ENCODE assay signal across 1 cellular context in genomic region chr11:57761301-57762234, GRCh38.
A peak's percentile ranks its signal among the peaks of the same experiment; 100 is the strongest.
TF ChIP-seq lines count a peak whose summit lies in the region.

TSS of gene CTNND1 (plus strand) at chr11:57761802. CDS start at chr11:57791479, 29,677 bp downstream.

TF ChIP-seq in HepG2, 621 proteins besides CTCF, POLR2A, EP300 and RAD21 (continued from another document):
- 0 out of 2 replicates have a peak, but pooled peaks have one; percentile 49 for TF ChIP-seq ZBTB34 (CRISPR knock-in tag; IDR thresholded peaks at IDR 0.05)
- no peak for TF ChIP-seq SNAPC2 (CRISPR knock-in tag; IDR thresholded peaks at IDR 0.05)
- TF ChIP-seq BRD4 (CRISPR knock-in tag; IDR thresholded peaks at IDR 0.05), result no peak
- TF ChIP-seq HMGA1 (CRISPR knock-in tag; conservative IDR thresholded peaks at IDR 0.05), result no peak
- TF ChIP-seq POLR2G (IDR thresholded peaks at IDR 0.05; ENCODE audit: low read depth, low read length), result peak; percentile 87
- no peak for TF ChIP-seq ZNF607 (CRISPR knock-in tag; IDR thresholded peaks at IDR 0.05; ENCODE audit: borderline replicate concordance)
- TF ChIP-seq FOXA3 (CRISPR knock-in tag; IDR thresholded peaks at IDR 0.05), result 0 out of 2 replicates have a peak, but pooled peaks have one; percentile 40
- TF ChIP-seq ZNF12 (CRISPR knock-in tag; IDR thresholded peaks at IDR 0.05), result no peak
- no peak for TF ChIP-seq ZBTB7A (CRISPR knock-in tag; IDR thresholded peaks at IDR 0.05)
- TF ChIP-seq ZNF317 (CRISPR knock-in tag; IDR thresholded peaks at IDR 0.05), result 0 out of 2 replicates have a peak, but pooled peaks have one; percentile 37
- TF ChIP-seq ZNF557 (CRISPR knock-in tag; IDR thresholded peaks at IDR 0.05), result no peak
- no peak for TF ChIP-seq GMEB1 (CRISPR knock-in tag; IDR thresholded peaks at IDR 0.05; ENCODE audit: borderline replicate concordance)
- no peak for TF ChIP-seq PREB (CRISPR knock-in tag; IDR thresholded peaks at IDR 0.05)
- TF ChIP-seq SOX13 (IDR thresholded peaks at IDR 0.05), result no peak
- TF ChIP-seq SOX13 (CRISPR knock-in tag; conservative IDR thresholded peaks at IDR 0.05 in 1 of 2, IDR thresholded peaks at IDR 0.05 in 1 of 2), result peak in 1 of 2 experiments; percentile 65; a peak in 2 of 4 replicates
- no peak for TF ChIP-seq PITX1 (CRISPR knock-in tag; IDR thresholded peaks at IDR 0.05)
- TF ChIP-seq HNF4A (CRISPR knock-in tag; IDR thresholded peaks at IDR 0.05), result peak; percentile 29; the same call in 1 of the 2 replicates
- TF ChIP-seq ZIK1 (CRISPR knock-in tag; IDR thresholded peaks at IDR 0.05; ENCODE audit: borderline replicate concordance, low read depth), result no peak
- TF ChIP-seq SKIL (CRISPR knock-in tag; IDR thresholded peaks at IDR 0.05; ENCODE audit: borderline replicate concordance), result no peak
- no peak for TF ChIP-seq MED13 (CRISPR knock-in tag; IDR thresholded peaks at IDR 0.05)
- no peak for TF ChIP-seq ZNF292 (CRISPR knock-in tag; IDR thresholded peaks at IDR 0.05; ENCODE audit: borderline replicate concordance, low read depth)
- TF ChIP-seq ZFP90 (CRISPR knock-in tag; IDR thresholded peaks at IDR 0.05; ENCODE audit: borderline replicate concordance), result no peak
- no peak for TF ChIP-seq TRAFD1 (CRISPR knock-in tag; IDR thresholded peaks at IDR 0.05; ENCODE audit: borderline replicate concordance)
- no peak for TF ChIP-seq ZNF777 (CRISPR knock-in tag; IDR thresholded peaks at IDR 0.05)
- peak; percentile 60; the same call in 1 of the 2 replicates for TF ChIP-seq ZNF556 (CRISPR knock-in tag; IDR thresholded peaks at IDR 0.05; ENCODE audit: borderline replicate concordance)
- no peak for TF ChIP-seq STAT5B (CRISPR knock-in tag; IDR thresholded peaks at IDR 0.05)
- TF ChIP-seq TP53 (CRISPR knock-in tag; conservative IDR thresholded peaks at IDR 0.05), result no peak
